In the genomic region with DNA sequence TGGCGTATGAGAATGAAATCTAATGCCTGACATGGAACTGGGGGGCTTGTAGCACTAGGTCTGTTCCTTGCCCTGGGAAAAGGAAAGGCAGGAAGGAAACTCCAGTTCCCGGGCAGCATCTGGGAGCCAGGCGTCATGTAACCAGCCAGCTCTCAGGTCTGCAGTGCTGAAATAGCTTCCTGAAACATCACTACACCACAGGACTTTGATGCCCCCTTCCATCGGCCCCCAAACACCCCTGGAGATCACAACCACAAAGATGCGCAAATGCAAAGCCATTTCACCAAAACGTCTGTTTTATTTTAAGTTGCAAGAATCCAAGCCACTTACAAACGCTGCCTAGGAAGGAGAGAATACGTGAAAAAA, we compare ENCODE assay signal across 24 cellular contexts.
"Had no signal": no experiment of that assay in that cellular context is flagged by ENCODE, and none has a peak within 500 bp of the region (broad histone marks: within the 10 kb centered on the region; RNA-seq: fewer than 3 reads in every experiment).

No MANE protein-coding gene starts in this region.

- H3K27ac Mint-ChIP-seq: activated CD4-positive, alpha-beta memory T cell treated with anti-CD3 and anti-CD28 coated beads for 36 hours; activated naive CD4-positive, alpha-beta T cell treated with anti-CD3 and anti-CD28 coated beads for 36 hours; activated naive CD8-positive, alpha-beta T cell treated with anti-CD3 and anti-CD28 coated beads, Interleukin-2, amount 10 ng/mL, durations not matched to agents 7 days and 5 days; naive thymus-derived CD8-positive, alpha-beta T cell; T-helper 17 cell had no signal

- FAIRE-seq: kidney had no signal

- H3K4me1 ChIP-seq: breast epithelium had no signal

- H3K36me3 Mint-ChIP-seq: activated CD4-positive, alpha-beta memory T cell treated with anti-CD3 and anti-CD28 coated beads for 36 hours; activated naive CD8-positive, alpha-beta T cell treated with anti-CD3 and anti-CD28 coated beads, Interleukin-2, amount 10 ng/mL, durations not matched to agents 7 days and 5 days had no signal

- H3K4me3 ChIP-seq: breast epithelium, colonic mucosa, gastroesophageal sphincter, heart left ventricle, lung, psoas muscle, right atrium auricular region, spleen, thoracic aorta had no signal

- ATAC-seq: gastroesophageal sphincter; heart left ventricle; left lobe of liver; naive thymus-derived CD8-positive, alpha-beta T cell; psoas muscle; T-helper 17 cell had no signal

- H3K27me3 Mint-ChIP-seq: activated CD4-positive, alpha-beta memory T cell treated with anti-CD3 and anti-CD28 coated beads for 36 hours; activated naive CD8-positive, alpha-beta T cell treated with anti-CD3 and anti-CD28 coated beads, Interleukin-2, amount 10 ng/mL, durations not matched to agents 7 days and 5 days; naive thymus-derived CD8-positive, alpha-beta T cell; T-helper 17 cell had no signal

- H3K36me3 ChIP-seq: breast epithelium, colonic mucosa, gastroesophageal sphincter, heart left ventricle, right atrium auricular region, spleen, thoracic aorta had no signal

- H3K9me3 Mint-ChIP-seq: activated CD4-positive, alpha-beta memory T cell treated with anti-CD3 and anti-CD28 coated beads for 36 hours; activated naive CD4-positive, alpha-beta T cell treated with anti-CD3 and anti-CD28 coated beads for 36 hours; activated naive CD8-positive, alpha-beta T cell treated with anti-CD3 and anti-CD28 coated beads, Interleukin-2, amount 10 ng/mL, durations not matched to agents 7 days and 5 days; naive thymus-derived CD8-positive, alpha-beta T cell had no signal

- H3K4me3 Mint-ChIP-seq: activated CD4-positive, alpha-beta memory T cell treated with anti-CD3 and anti-CD28 coated beads for 36 hours; activated naive CD4-positive, alpha-beta T cell treated with anti-CD3 and anti-CD28 coated beads for 36 hours; activated naive CD8-positive, alpha-beta T cell treated with anti-CD3 and anti-CD28 coated beads, Interleukin-2, amount 10 ng/mL, durations not matched to agents 7 days and 5 days; naive thymus-derived CD8-positive, alpha-beta T cell; T-helper 17 cell had no signal

- H3K27ac ChIP-seq: colonic mucosa, epithelial cell of prostate, gastroesophageal sphincter, heart left ventricle, psoas muscle, right atrium auricular region, spleen, thoracic aorta had no signal

- DNase-seq: activated CD4-positive, alpha-beta memory T cell treated with anti-CD3 and anti-CD28 coated beads for 36 hours; activated CD4-positive, alpha-beta T cell treated with anti-CD3 and anti-CD28 coated beads for 4 hours; activated CD4-positive, CD25-positive, alpha-beta regulatory T cell; activated effector memory CD4-positive, alpha-beta T cell treated with Interleukin-2 at 50 U/mL for 16 hours; activated naive CD4-positive, alpha-beta T cell treated with anti-CD3 and anti-CD28 coated beads for 36 hours; activated naive CD8-positive, alpha-beta T cell treated with anti-CD3 and anti-CD28 coated beads, Interleukin-2, amount 10 ng/mL, durations not matched to agents 7 days and 5 days; activated T-cell treated with anti-CD3 and anti-CD28 coated beads, Interleukin-2, amount 50 U/mL, for 48 hours; amniotic stem cell; colonic mucosa; heart left ventricle; kidney; naive thymus-derived CD8-positive, alpha-beta T cell; psoas muscle; spleen; stimulated activated CD4-positive, alpha-beta T cell treated with anti-CD3 and anti-CD28 coated beads, Interleukin-4, amount 100 ng/mL, for 1 hour; stimulated activated naive CD4-positive, alpha-beta T cell; T-helper 17 cell had no signal

- H3K9me3 ChIP-seq: breast epithelium, colonic mucosa, gastroesophageal sphincter, heart left ventricle, psoas muscle, right atrium auricular region, spleen, thoracic aorta had no signal

- H3K27me3 ChIP-seq: breast epithelium, colonic mucosa, gastroesophageal sphincter, heart left ventricle, right atrium auricular region, spleen had no signal
